Comparison of ENCODE assay signal across 33 cellular contexts in the genomic region with DNA sequence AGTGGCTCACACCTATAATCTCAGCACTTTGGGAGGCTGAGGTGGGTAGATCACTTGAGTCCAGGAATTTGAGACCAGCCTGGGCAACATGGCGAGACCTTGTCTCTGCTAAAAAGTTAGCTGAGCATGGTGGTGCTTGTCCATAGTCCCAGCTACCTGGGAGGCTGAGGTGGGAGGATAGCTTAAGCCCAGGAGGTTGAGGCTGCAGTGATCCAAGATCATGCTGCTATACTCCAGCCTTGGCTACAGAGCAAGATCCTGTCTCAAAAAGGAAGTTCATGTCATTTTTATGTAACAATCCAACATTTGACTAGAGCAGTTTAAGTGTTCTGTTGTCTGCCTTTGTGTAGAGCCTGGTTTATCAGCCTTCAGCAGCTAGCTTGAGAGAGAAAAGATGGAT. TPM values are rescaled to one million over a fixed set of nuclear protein-coding genes. Genes with fewer than 3 reads are reported as not detected.
"Had no signal": no experiment of that assay in that cellular context is flagged by ENCODE, and none has a peak within 500 bp of the region (broad histone marks: within the 10 kb centered on the region; RNA-seq: fewer than 3 reads in every experiment).

No MANE protein-coding gene starts in this region.

- H3K27me3 ChIP-seq: brain microvascular endothelial cell, MG63, Peyer's patch, SJSA1 had no signal

- H3K4me3 ChIP-seq: MG63, Peyer's patch, SJSA1 had no signal

- DNase-seq: activated CD4-positive, alpha-beta T cell treated with anti-CD3 and anti-CD28 coated beads for 36 hours; activated CD4-positive, alpha-beta T cell treated with anti-CD3 and anti-CD28 coated beads, Interleukin-2, amount 10 ng/mL, durations not matched to agents 7 days and 5 days; activated CD4-positive, alpha-beta T cell treated with anti-CD3 and anti-CD28 coated beads, Interleukin-2, amount 50 U/mL, for 48 hours; activated CD8-positive, alpha-beta T cell treated with anti-CD3 and anti-CD28 coated beads, Interleukin-2, amount 10 ng/mL, durations not matched to agents 7 days and 5 days; activated effector memory CD4-positive, alpha-beta T cell treated with Interleukin-2 at 50 U/mL for 16 hours; activated naive CD4-positive, alpha-beta T cell; activated naive CD4-positive, alpha-beta T cell treated with anti-CD3 and anti-CD28 coated beads, Interleukin-2, amount 50 U/mL, for 16 hours; activated naive CD8-positive, alpha-beta T cell treated with anti-CD3 and anti-CD28 coated beads for 36 hours; activated T-cell treated with anti-CD3 and anti-CD28 coated beads, Interleukin-2, amount 50 U/mL, for 4 hours; amniotic stem cell; aorta; brain microvascular endothelial cell; IMR-90; Kasumi-1; KBM-7; MG63; NCI-H1048; NCI-H1105 treated with DMSO at 0.1 percent for 48 hours; NCI-H1436 treated with DMSO at 0.1 percent for 48 hours; NCI-H187; NCI-H2029 treated with DMSO at 0.1 percent for 48 hours; NCI-H2171 treated with DMSO at 0.1 percent for 48 hours; NCI-H226; NCI-H446 treated with DMSO at 0.1 percent for 48 hours; NCI-H524 treated with DMSO at 0.1 percent for 48 hours; PC-3; Peyer's patch; RPMI8226; SHP77 treated with DMSO at 0.1 percent for 48 hours; SK-N-SH had no signal

- ATAC-seq: activated CD4-positive, alpha-beta T cell treated with anti-CD3 and anti-CD28 coated beads for 36 hours; activated CD4-positive, CD25-positive, alpha-beta regulatory T cell treated with anti-CD3 and anti-CD28 coated beads, Interleukin-2, amount 50 U/mL, for 24 hours; activated CD8-positive, alpha-beta T cell treated with anti-CD3 and anti-CD28 coated beads, Interleukin-2, amount 10 ng/mL, durations not matched to agents 7 days and 5 days; activated T-cell treated with anti-CD3 and anti-CD28 coated beads, Interleukin-2, amount 50 U/mL, for 4 hours; PC-3 had no signal

- FAIRE-seq: TTC549 had no signal

- H3K4me2 ChIP-seq: SK-N-SH had no signal

- H3K27ac ChIP-seq: brain microvascular endothelial cell, Peyer's patch, SJSA1 had no signal

- H3K9me3 ChIP-seq: MG63, Peyer's patch, SJSA1, SK-N-SH had no signal

- H3K9ac ChIP-seq: SK-N-SH had no signal

RNA-seq across cellular contexts. Expression of a gene that starts 42.5 kb away (rescaled TPM):
- total RNA-seq: PC-3 had no signal
